Comparison of ENCODE assay signal across 10 cellular contexts in the genomic region with DNA sequence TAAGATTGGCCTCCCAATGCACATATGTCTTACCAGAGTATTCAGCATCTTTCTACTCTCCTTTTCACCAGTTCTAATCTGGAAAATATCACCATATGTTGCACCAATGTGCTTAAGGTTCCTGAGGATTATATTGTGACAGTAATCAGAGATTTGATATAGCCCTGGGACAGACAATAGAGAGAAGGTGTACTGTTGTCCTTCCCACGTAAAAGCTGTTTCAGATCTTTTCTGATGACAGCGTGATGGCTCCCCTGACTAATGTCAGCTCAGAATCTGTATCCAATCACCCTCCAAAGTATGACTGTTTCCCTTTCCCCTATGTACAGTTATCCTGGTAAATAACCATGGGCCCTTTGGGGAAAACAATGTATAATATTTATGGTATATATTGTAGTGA. TPM values are rescaled to one million over a fixed set of nuclear protein-coding genes. Genes with fewer than 3 reads are reported as not detected.
"Had no signal": no experiment of that assay in that cellular context is flagged by ENCODE, and none has a peak within 500 bp of the region (broad histone marks: within the 10 kb centered on the region; RNA-seq: fewer than 3 reads in every experiment).

No MANE protein-coding gene starts in this region.

- DNase-seq: H9, HCEC 1CT, HFFc6, IMR-90, KG1 had no signal

- ATAC-seq: GM23338, K562 had no signal

- FAIRE-seq: H1, H54, HTR-8/SVneo, K562 had no signal

- H3K4me2 ChIP-seq: GM23338 had no signal

- H3K9me3 Mint-ChIP-seq: GM23338, H9, HFFc6 had no signal

- H3K27ac Mint-ChIP-seq: GM23338, H9, HFFc6 had no signal

- H3K4me3 Mint-ChIP-seq: GM23338, H9, HFFc6 had no signal

- H3K4me3 ChIP-seq: GM23338, K562 had no signal

RNA-seq across cellular contexts. Expression of a gene that starts 9.0 kb away (rescaled TPM):
- polyA plus RNA-seq: K562 had no signal
